Comparison of ENCODE assay signal across 14 cellular contexts in the genomic region with DNA sequence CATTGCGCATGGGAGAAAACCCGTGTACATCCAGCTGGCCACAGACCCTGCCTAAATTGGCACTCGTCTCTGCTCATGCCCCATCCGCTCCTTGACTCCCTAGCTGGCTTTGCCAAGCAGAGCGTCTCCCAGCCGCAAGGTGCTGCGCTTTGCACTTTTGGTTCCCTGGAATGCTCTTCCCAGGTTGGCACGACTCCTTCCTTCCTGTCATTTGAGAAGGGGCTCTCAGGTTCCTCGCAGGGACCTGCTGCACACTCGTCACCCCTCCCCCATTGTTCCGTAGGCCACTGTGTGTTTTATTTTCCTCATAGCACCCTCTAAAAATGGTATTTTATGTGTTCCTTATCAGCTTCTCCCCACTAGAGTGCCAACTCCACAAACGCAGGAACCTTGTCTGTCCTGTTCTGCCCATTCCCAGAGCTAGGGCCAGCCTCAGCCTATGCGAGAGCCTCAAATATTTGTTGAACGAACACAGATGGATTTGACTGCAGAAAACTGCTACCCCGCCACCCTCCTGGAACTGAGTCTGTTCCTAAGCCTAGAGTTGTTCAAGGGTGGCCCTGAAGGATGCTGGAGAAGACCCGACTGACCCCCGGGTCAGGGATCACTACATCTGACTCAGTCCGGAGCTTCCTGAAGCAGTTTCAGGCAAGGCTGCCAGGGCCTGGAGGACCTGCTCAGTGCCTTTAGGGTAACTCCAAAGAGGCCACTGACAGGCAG. TPM values are rescaled to one million over a fixed set of nuclear protein-coding genes. Genes with fewer than 3 reads are reported as not detected.
DNase-seq lines count a peak whose midpoint lies in the region; ATAC-seq, FAIRE-seq and TF ChIP-seq lines count a peak whose summit lies in the region.
"Had no signal": no experiment of that assay in that cellular context is flagged by ENCODE, and none has a peak within 500 bp of the region (broad histone marks: within the 10 kb centered on the region; RNA-seq: fewer than 3 reads in every experiment).

No MANE protein-coding gene starts in this region.

- peak; percentile 97 for DNase-seq in LNCaP clone FGC (ENCODE audit: low read depth)
- no peak for DNase-seq in H1 (ENCODE audit: low read depth in 1 of 2, low spot score in 2 of 2)
- DNase-seq in mesothelial cell of epicardium (ENCODE audit: low spot score in 2 of 2, unreplicated experiment in 2 of 2): no peak
- DNase-seq in kidney tubule cell (ENCODE audit: low spot score): no peak
- no peak for DNase-seq in central memory CD4-positive, alpha-beta T cell
- DNase-seq: activated CD4-positive, CD25-positive, alpha-beta regulatory T cell treated with anti-CD3 and anti-CD28 coated beads, Interleukin-2, amount 50 U/mL, for 72 hours; activated CD8-positive, alpha-beta memory T cell treated with anti-CD3 and anti-CD28 coated beads, Interleukin-2, amount 50 U/mL, for 4 hours; activated naive CD8-positive, alpha-beta T cell treated with anti-CD3 and anti-CD28 coated beads, Interleukin-2, amount 10 ng/mL, durations not matched to agents 7 days and 5 days; COR-L47 had no signal

- no peaks in the 10 kb centered on the region; the same call in 1 of the 2 replicates for H3K79me1 ChIP-seq in H1 (ENCODE audit: low read depth, low read length)

- H3K4ac ChIP-seq in H1 (replicated peaks; ENCODE audit: insufficient read length, low read depth, low read length): no peak overlapping the region

- peak overlapping the region; percentile 5; the same call in 1 of the 2 replicates for H3K4me3 ChIP-seq in LNCaP clone FGC (ENCODE audit: low read depth, low read length)
- H3K4me3 ChIP-seq in H1 (ENCODE audit: extremely low read depth in 1 of 4, insufficient read depth in 2 of 4, low read depth in 3 of 4, low read length in 4 of 4): no peak overlapping the region

- no peaks in the 10 kb centered on the region for H3K9me3 Mint-ChIP-seq in mesothelial cell of epicardium
- H3K9me3 Mint-ChIP-seq: activated naive CD8-positive, alpha-beta T cell treated with anti-CD3 and anti-CD28 coated beads, Interleukin-2, amount 10 ng/mL, durations not matched to agents 7 days and 5 days; neural crest cell; stimulated activated naive CD8-positive, alpha-beta T cell treated with anti-CD3 and anti-CD28 coated beads, Interleukin-15, Interleukin-2, amounts not matched to agents 100 ng/mL and 50 ng/mL, for 24 hours had no signal

- no peak overlapping the region for H3K18ac ChIP-seq in H1 (ENCODE audit: extremely low read depth, low read length)

- FAIRE-seq in H1 (lab: Jason Lieb, UNC): no peak

- no peak overlapping the region for H4K91ac ChIP-seq in H1 (replicated peaks; ENCODE audit: insufficient read length, low read length)

- H3K4me2 ChIP-seq in H1 (ENCODE audit: insufficient read depth in 1 of 2, low read depth in 2 of 2, low read length in 2 of 2): peak overlapping the region in 1 of 2 experiments; percentile 22; a peak in 1 of 4 replicates

- no peak for TF ChIP-seq EP300 in H1 (IDR thresholded peaks at IDR 0.05; ENCODE audit: borderline replicate concordance in 1 of 2, low read depth in 2 of 2, low read length in 2 of 2)

- H3K27me3 ChIP-seq in H1 (replicated peaks in 1 of 4; ENCODE audit: control insufficient read depth in 3 of 4, extremely low read depth in 1 of 4, insufficient read depth in 3 of 4, low read length in 3 of 4): no peaks in the 10 kb centered on the region

- TF ChIP-seq POLR2A in H1 (IDR thresholded peaks at IDR 0.05; ENCODE audit: control extremely low read depth in 1 of 2, low read depth in 2 of 2, low read length in 2 of 2): no peak

- H3K23me2 ChIP-seq in H1 (ENCODE audit: low read depth, low read length): no peaks in the 10 kb centered on the region

- TF ChIP-seq CTCF in 22Rv1 (IDR thresholded peaks at IDR 0.05) (no peak), LNCaP clone FGC (IDR thresholded peaks at IDR 0.05; ENCODE audit: control insufficient read depth, extremely low read depth, insufficient read depth) (peak; percentile 31; the same call in 1 of the 2 replicates), H1 (IDR thresholded peaks at IDR 0.05; ENCODE audit: control extremely low read depth in 1 of 3, insufficient read depth in 1 of 3, low read depth in 1 of 3, low read length in 3 of 3) (no peak), mesothelial cell of epicardium (IDR thresholded peaks at IDR 0.05; ENCODE audit: unreplicated experiment) (no peak)

- H4K5ac ChIP-seq in H1 (ENCODE audit: insufficient read length, low read depth, low read length): no peak overlapping the region

- 0 out of 2 replicates have a peak overlapping the region, but pooled peaks have one; percentile 7 for H2AK5ac ChIP-seq in H1 (ENCODE audit: low read depth, low read length)

- H3K79me2 ChIP-seq in H1 (ENCODE audit: control insufficient read depth in 1 of 2, insufficient read depth in 2 of 2, low read length in 2 of 2): no peaks in the 10 kb centered on the region

- POLR2A ChIA-PET in H1 (lab: Charles Lee; ENCODE audit: partially characterized antibody): interaction anchor here (0.9 to 2.8 kb wide), 3 partner anchors 8 to 84 kb away, joined by 3 to 7 read pairs (median 3); partner anchors contain the start of gene CEBPA

- no peak overlapping the region for H3K23ac ChIP-seq in H1 (ENCODE audit: insufficient read length)

- no peak overlapping the region for H2BK120ac ChIP-seq in H1 (replicated peaks; ENCODE audit: low read depth, low read length)

- H3K36me3 ChIP-seq in H1 (ENCODE audit: control insufficient read depth in 2 of 4, insufficient read depth in 4 of 4, low read length in 3 of 4): no peaks in the 10 kb centered on the region

- no peak for TF ChIP-seq RAD21 in H1 (IDR thresholded peaks at IDR 0.05 in 1 of 2, conservative IDR thresholded peaks at IDR 0.05 in 1 of 2; ENCODE audit: low read depth in 2 of 2, low read length in 2 of 2)

- peaks cover 0 to 2% of the 10 kb centered on the region in 2 experiments; a peak in 1 of 4 replicates for H3K9me3 ChIP-seq in H1 (ENCODE audit: insufficient read depth in 2 of 2, low read depth in 1 of 2, low read length in 1 of 2)

- H3K9ac ChIP-seq in H1 (replicated peaks in 1 of 4; ENCODE audit: extremely low read depth in 1 of 4, low read depth in 3 of 4, low read length in 3 of 4): no peak overlapping the region

- H2BK5ac ChIP-seq in H1 (ENCODE audit: low read depth, low read length): no peak overlapping the region

- ATAC-seq in HG03460 (IDR thresholded peaks at IDR 0.05; ENCODE audit: unreplicated experiment): no peak
- ATAC-seq in HG03439 (IDR thresholded peaks at IDR 0.05; ENCODE audit: unreplicated experiment): no peak

- peaks cover 0 to 4% (median 3%) of the 10 kb centered on the region in 4 experiments; a peak in 4 of 7 replicates for H3K4me1 ChIP-seq in H1 (replicated peaks in 1 of 4; ENCODE audit: control insufficient read depth in 3 of 4, insufficient read depth in 4 of 4, low read length in 3 of 4)

- no peak overlapping the region for H3K56ac ChIP-seq in H1 (replicated peaks; ENCODE audit: insufficient read length, low read depth, low read length)

- peak overlapping the region; percentile 53; the same call in 1 of the 2 replicates for H2BK12ac ChIP-seq in H1 (ENCODE audit: low read depth, low read length)

- no peak overlapping the region; the same call in 1 of the 2 replicates for H4K8ac ChIP-seq in H1 (ENCODE audit: extremely low read depth, insufficient read depth, low read length)

- no peaks in the 10 kb centered on the region for H4K20me1 ChIP-seq in H1 (replicated peaks in 1 of 2; ENCODE audit: control insufficient read depth in 1 of 2, insufficient read depth in 2 of 2, low read length in 2 of 2)

- H3K4me3 Mint-ChIP-seq in mesothelial cell of epicardium: no peak overlapping the region
- H3K4me3 Mint-ChIP-seq: activated naive CD8-positive, alpha-beta T cell treated with anti-CD3 and anti-CD28 coated beads, Interleukin-2, amount 10 ng/mL, durations not matched to agents 7 days and 5 days; neural crest cell; stimulated activated naive CD8-positive, alpha-beta T cell treated with anti-CD3 and anti-CD28 coated beads, Interleukin-15, Interleukin-2, amounts not matched to agents 100 ng/mL and 50 ng/mL, for 24 hours had no signal

- peaks cover 5% of the 10 kb centered on the region for H3K27me3 Mint-ChIP-seq in mesothelial cell of epicardium (ENCODE audit: low read depth)

- no peak overlapping the region for H3K14ac ChIP-seq in H1 (ENCODE audit: insufficient read length)

- CTCF ChIA-PET in H1 (lab: Charles Lee; ENCODE audit: partially characterized antibody): interaction anchor here (0.6 to 2.3 kb wide), 13 partner anchors 9 to 121 kb away, joined by 3 to 7 read pairs (median 3); partner anchors contain the start of gene SLC7A10

- H3K27ac ChIP-seq in 22Rv1: peak overlapping the region; percentile 52
- H3K27ac ChIP-seq in H1 (ENCODE audit: low read depth, low read length): no peak overlapping the region

- H2BK15ac ChIP-seq in H1 (ENCODE audit: low read length): 0 out of 2 replicates have a peak overlapping the region, but pooled peaks have one; percentile 67

- no peak overlapping the region for H2AFZ ChIP-seq in H1 (ENCODE audit: low read length)

- H3K27ac Mint-ChIP-seq in mesothelial cell of epicardium: peak overlapping the region; percentile 23
- H3K27ac Mint-ChIP-seq: activated naive CD8-positive, alpha-beta T cell treated with anti-CD3 and anti-CD28 coated beads, Interleukin-2, amount 10 ng/mL, durations not matched to agents 7 days and 5 days; stimulated activated naive CD8-positive, alpha-beta T cell treated with anti-CD3 and anti-CD28 coated beads, Interleukin-15, Interleukin-2, amounts not matched to agents 100 ng/mL and 50 ng/mL, for 24 hours had no signal

- no peaks in the 10 kb centered on the region for H3K36me3 Mint-ChIP-seq in mesothelial cell of epicardium
- H3K36me3 Mint-ChIP-seq: activated naive CD8-positive, alpha-beta T cell treated with anti-CD3 and anti-CD28 coated beads, Interleukin-2, amount 10 ng/mL, durations not matched to agents 7 days and 5 days had no signal

- WGBS in H1 (ENCODE audit: extremely low coverage in 1 of 2, insufficient coverage in 1 of 2, insufficient read length in 1 of 2, insufficient replicate concordance in 2 of 2, low coverage in 1 of 2, low lambda C conversion rate in 2 of 2, missing lambda C conversion rate in 1 of 2), 2 experiments: 81% methylated on average over 18 of the region's 18 CpGs; no CpG with 5 or more reads in 1 of the 2 experiments

- no peak overlapping the region for H2BK20ac ChIP-seq in H1 (ENCODE audit: low read length)

- H3K4me1 Mint-ChIP-seq in mesothelial cell of epicardium: peaks cover 5% of the 10 kb centered on the region
- H3K4me1 Mint-ChIP-seq: activated naive CD8-positive, alpha-beta T cell treated with anti-CD3 and anti-CD28 coated beads, Interleukin-2, amount 10 ng/mL, durations not matched to agents 7 days and 5 days; neural crest cell had no signal

RNA-seq across cellular contexts. Expression of gene CEBPA, which starts 8.4 kb away (rescaled TPM):
- total RNA-seq in H1 (2021; fragmentation: NEBNext Ultra II Directional; extraction: Animal tissue kit (Norgen Biotek cat#: 25700)): 2.7 and 3.0 TPM in 2 replicates
- 2.0 and 2.4 TPM in 2 replicates for polyA plus RNA-seq in H1 (2011; rRNA removed)
- polyA plus RNA-seq in H1 (2011; cell fraction: cytosol; rRNA removed): 2.1 TPM
- polyA plus RNA-seq in H1 (2011; cell fraction: nucleus; rRNA removed): 1.4 TPM
- 1.1 to 1.9 TPM (median 1.5 TPM) in 4 replicates for polyA plus RNA-seq in H1 (2012, experiment 1 of 2)
- 1.4 TPM for polyA plus RNA-seq in H1 (2012, experiment 2 of 2)
- polyA plus RNA-seq in H1 (2013, experiment 1 of 2): 1.5 TPM
- 1.3 TPM for polyA plus RNA-seq in H1 (2013, experiment 2 of 2)
- 1.4 and 1.6 TPM in 2 replicates for polyA minus RNA-seq in H1 (2011; rRNA and poly(A)+ RNA removed)
- polyA minus RNA-seq in H1 (2011; cell fraction: cytosol; rRNA and poly(A)+ RNA removed): 2.1 TPM
- 6.4 TPM for polyA minus RNA-seq in H1 (2011; cell fraction: nucleus; rRNA and poly(A)+ RNA removed)
- 8.5 to 10.1 TPM (median 9.4 TPM) in 3 replicates for total RNA-seq in mesothelial cell of epicardium
